Comparison of ENCODE assay signal across 26 cellular contexts in the genomic region with DNA sequence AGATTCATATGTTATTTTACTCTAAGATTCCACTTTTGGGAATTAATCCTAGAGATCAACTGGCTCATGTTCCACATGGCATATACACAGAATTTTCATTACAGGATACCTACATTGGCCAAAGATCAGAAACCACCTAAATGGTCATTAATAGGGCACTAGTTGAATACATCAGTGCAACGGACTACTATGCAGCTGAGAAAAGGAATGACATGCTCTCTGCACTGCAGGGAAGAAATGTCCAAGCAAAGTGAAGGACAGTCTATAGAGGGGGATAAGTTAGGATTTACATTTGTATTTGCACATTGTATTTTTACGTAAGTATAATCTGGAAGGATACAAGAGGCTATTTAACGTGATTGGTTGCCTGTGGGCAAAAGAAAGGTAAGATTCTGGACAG.
"Had no signal": no experiment of that assay in that cellular context is flagged by ENCODE, and none has a peak within 500 bp of the region (broad histone marks: within the 10 kb centered on the region; RNA-seq: fewer than 3 reads in every experiment).

No MANE protein-coding gene starts in this region.

- FAIRE-seq: endothelial cell of umbilical vein, frontal cortex, kidney had no signal

- H3K4me2 ChIP-seq: hepatocyte had no signal

- H2AFZ ChIP-seq: hepatocyte had no signal

- H3K79me2 ChIP-seq: hepatocyte had no signal

- H3K36me3 Mint-ChIP-seq: mesothelial cell of epicardium, natural killer cell had no signal

- ATAC-seq: foreskin keratinocyte, gastroesophageal sphincter, heart left ventricle, left lobe of liver, lower lobe of right lung, natural killer cell had no signal

- H3K36me3 ChIP-seq: esophagus muscularis mucosa, gastroesophageal sphincter, heart left ventricle, left ventricle myocardium inferior, lower lobe of right lung had no signal

- H3K9me3 Mint-ChIP-seq: natural killer cell had no signal

- H3K27ac ChIP-seq: coronary artery, dorsolateral prefrontal cortex, esophagus muscularis mucosa, foreskin keratinocyte, gastroesophageal sphincter, heart left ventricle, hepatocyte, left ventricle myocardium inferior, lower lobe of right lung had no signal

- H3K4me1 ChIP-seq: foreskin keratinocyte, heart left ventricle, lower lobe of right lung had no signal

- H3K4me3 Mint-ChIP-seq: immature natural killer cell, mesothelial cell of epicardium, naive B cell, natural killer cell had no signal

- H3K27ac Mint-ChIP-seq: immature natural killer cell, mesothelial cell of epicardium, naive B cell, natural killer cell had no signal

- H3K4me1 Mint-ChIP-seq: mesothelial cell of epicardium had no signal

- H3K9me3 ChIP-seq: lower lobe of right lung, mucosa of descending colon had no signal

- H3K27me3 ChIP-seq: hepatocyte had no signal

- DNase-seq: dermis blood vessel endothelial cell; dorsolateral prefrontal cortex; effector CD4-positive, alpha-beta T cell; effector memory CD4-positive, alpha-beta T cell; foreskin keratinocyte; heart left ventricle; hypothalamus; immature natural killer cell; islet precursor cell; kidney; kidney glomerular epithelial cell; left colon; left ventricle myocardium inferior; lower lobe of right lung; mesenchymal stem cell; naive B cell; natural killer cell had no signal

- H3K4me3 ChIP-seq: coronary artery, dorsolateral prefrontal cortex, esophagus muscularis mucosa, gastroesophageal sphincter, heart left ventricle, hepatocyte, left ventricle myocardium inferior, lower lobe of right lung, mucosa of descending colon had no signal
